18 cellular contexts compared by ENCODE assay signal in the genomic region with DNA sequence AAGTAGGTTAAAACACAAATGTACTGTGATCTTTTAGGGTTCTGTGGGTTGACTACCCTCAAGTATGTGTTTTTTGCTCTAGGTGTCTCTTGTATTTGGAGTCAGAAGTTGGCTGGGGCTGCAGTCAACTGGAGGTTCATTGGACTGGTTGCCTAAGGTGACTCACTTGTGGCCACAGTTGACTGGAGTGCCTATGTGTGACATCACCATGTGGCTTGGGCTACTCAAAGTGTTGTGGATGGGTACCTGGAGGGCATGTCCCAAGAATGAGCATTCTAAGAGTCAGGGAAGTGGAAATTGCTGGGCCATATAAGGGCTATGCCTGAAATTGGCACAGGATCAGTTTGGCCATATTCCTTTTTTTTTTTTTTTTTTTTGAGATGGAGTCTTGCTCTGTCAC. TPM values are rescaled to one million over a fixed set of nuclear protein-coding genes. Genes with fewer than 3 reads are reported as not detected.
DNase-seq lines count a peak whose midpoint lies in the region; FAIRE-seq and TF ChIP-seq lines count a peak whose summit lies in the region.
"Had no signal": no experiment of that assay in that cellular context is flagged by ENCODE, and none has a peak within 500 bp of the region (broad histone marks: within the 10 kb centered on the region; RNA-seq: fewer than 3 reads in every experiment).

No MANE protein-coding gene starts in this region.

- CTCF ChIA-PET in RWPE1 (lab: Yijun Ruan, JAX), result interaction anchor here (0.6 to 0.7 kb wide), 2 partner anchors 46 to 313 kb away, joined by 3 to 6 read pairs; no protein-coding TSS in a partner anchor

- H3K27me3 ChIP-seq in keratinocyte (ENCODE audit: control insufficient read depth, extremely low read depth, insufficient read depth, low read length), result no peaks in the 10 kb centered on the region
- H3K27me3 ChIP-seq: neutrophil, sigmoid colon had no signal

- H3K36me3 ChIP-seq in keratinocyte (ENCODE audit: control insufficient read depth in 2 of 2, extremely low read depth in 1 of 2, insufficient read depth in 2 of 2, low read length in 2 of 2), result peaks cover 0 to 5% of the 10 kb centered on the region in 2 experiments
- H3K36me3 ChIP-seq: neutrophil, sigmoid colon had no signal

- H3K4me1 ChIP-seq in keratinocyte (ENCODE audit: control insufficient read depth, extremely low read depth, insufficient read depth, low read length), result peaks cover 5% of the 10 kb centered on the region
- H3K4me1 ChIP-seq: Caco-2 had no signal

- no peaks in the 10 kb centered on the region for H4K20me1 ChIP-seq in keratinocyte (ENCODE audit: control insufficient read depth, extremely low read depth, insufficient read depth, low read length)

- DNase-seq in NCI-H2029 (lab: John Stamatoyannopoulos, UW), result peak; percentile 27
- no peak for DNase-seq in NCI-H2029 treated with DMSO at 0.1 percent for 48 hours (lab: John Stamatoyannopoulos, UW)
- peak; percentile 65 for DNase-seq in ELR (ENCODE audit: low read depth)
- peak; percentile 15 for DNase-seq in T-helper 2 cell treated with Interferon-gamma antibody and Interleukin-4, amounts not matched to agents 5 μg/mL and 100 μg/mL, for 36 hours (ENCODE audit: low spot score)
- DNase-seq in keratinocyte (ENCODE audit: low read depth, low spot score), result no peak
- no peak for DNase-seq in RWPE1 (ENCODE audit: low spot score)
- DNase-seq in NCI-H748 (lab: John Stamatoyannopoulos, UW; ENCODE audit: unreplicated experiment), result no peak
- DNase-seq in NAMALWA (ENCODE audit: low spot score), result no peak
- DNase-seq: Caco-2, foreskin melanocyte, H7, mesenchymal stem cell, NCI-H2171, sigmoid colon had no signal

- no peak overlapping the region for H3K4me2 ChIP-seq in keratinocyte (ENCODE audit: control insufficient read depth, extremely low read depth, insufficient read depth, low read depth, low read length)

- no peaks in the 10 kb centered on the region for H3K9me3 ChIP-seq in keratinocyte (ENCODE audit: control insufficient read depth, low read depth, low read length)
- H3K9me3 ChIP-seq: Caco-2, neutrophil, sigmoid colon had no signal

- no peak overlapping the region for H3K4me3 Mint-ChIP-seq in T-helper 2 cell treated with Interferon-gamma antibody and Interleukin-4, amounts not matched to agents 5 μg/mL and 100 μg/mL, for 36 hours
- H3K4me3 Mint-ChIP-seq: activated T-helper 1 cell treated with anti-CD3 and anti-CD28 coated beads, Interleukin-12 subunit alpha, Interleukin-12 subunit beta, Interleukin-2, Interleukin-4 antibody, amounts not matched to agents 30 ng/mL and 10 ng/mL and 1 ng/mL, durations not matched to agents 14 hours and 24 hours and 36 hours had no signal

- POLR2A ChIA-PET in RWPE1 (lab: Yijun Ruan, JAX; ENCODE audit: low non-redundant PET), result no interaction called here

- dilution Hi-C loops in keratinocyte (cut with MboI; ENCODE audit: extremely low pct_ligation_motif_present, low sequenced_read_pairs), result no loop called here

- H3K27ac Mint-ChIP-seq in T-helper 2 cell treated with Interferon-gamma antibody and Interleukin-4, amounts not matched to agents 5 μg/mL and 100 μg/mL, for 36 hours, result no peak overlapping the region
- H3K27ac Mint-ChIP-seq: activated T-helper 1 cell treated with anti-CD3 and anti-CD28 coated beads, Interleukin-12 subunit alpha, Interleukin-12 subunit beta, Interleukin-2, Interleukin-4 antibody, amounts not matched to agents 30 ng/mL and 10 ng/mL and 1 ng/mL, durations not matched to agents 14 hours and 24 hours and 36 hours had no signal

- H3K9me3 Mint-ChIP-seq in T-helper 2 cell treated with Interferon-gamma antibody and Interleukin-4, amounts not matched to agents 5 μg/mL and 100 μg/mL, for 36 hours, result no peaks in the 10 kb centered on the region
- H3K9me3 Mint-ChIP-seq: activated T-helper 1 cell treated with anti-CD3 and anti-CD28 coated beads, Interleukin-12 subunit alpha, Interleukin-12 subunit beta, Interleukin-2, Interleukin-4 antibody, amounts not matched to agents 30 ng/mL and 10 ng/mL and 1 ng/mL, durations not matched to agents 14 hours and 24 hours and 36 hours had no signal

- TF ChIP-seq CTCF in keratinocyte (optimal IDR thresholded peaks at IDR 0.05 in 1 of 3, IDR thresholded peaks at IDR 0.05 in 1 of 3, conservative IDR thresholded peaks at IDR 0.05 in 1 of 3; ENCODE audit: extremely low read depth in 1 of 3, insufficient read depth in 2 of 3, low read length in 3 of 3) (no peak), RWPE1 (conservative IDR thresholded peaks at IDR 0.05; ENCODE audit: low read depth) (no peak)

- H3K4me1 Mint-ChIP-seq in T-helper 2 cell treated with Interferon-gamma antibody and Interleukin-4, amounts not matched to agents 5 μg/mL and 100 μg/mL, for 36 hours (ENCODE audit: low read depth), result peaks cover 20% of the 10 kb centered on the region

- peaks cover 21% of the 10 kb centered on the region for H3K27me3 Mint-ChIP-seq in T-helper 2 cell treated with Interferon-gamma antibody and Interleukin-4, amounts not matched to agents 5 μg/mL and 100 μg/mL, for 36 hours (ENCODE audit: low read depth)

- H3K79me2 ChIP-seq in keratinocyte (ENCODE audit: control insufficient read depth, insufficient read depth, low read length), result peaks cover 11% of the 10 kb centered on the region

- H3K9ac ChIP-seq in keratinocyte (ENCODE audit: control insufficient read depth, extremely low read depth, insufficient read depth, low read length), result no peak overlapping the region

- H2AFZ ChIP-seq in keratinocyte (ENCODE audit: control insufficient read depth, low read length), result no peak overlapping the region

- peak; percentile 9 for FAIRE-seq in keratinocyte (lab: Jason Lieb, UNC)
- FAIRE-seq: A204.1 had no signal

- no peaks in the 10 kb centered on the region for H3K36me3 Mint-ChIP-seq in T-helper 2 cell treated with Interferon-gamma antibody and Interleukin-4, amounts not matched to agents 5 μg/mL and 100 μg/mL, for 36 hours (ENCODE audit: low read depth)

- H3K27ac ChIP-seq in keratinocyte (ENCODE audit: control insufficient read depth, insufficient read depth, low read length) (no peak overlapping the region), RWPE1 (no peak overlapping the region)
- H3K27ac ChIP-seq: neutrophil, sigmoid colon, VCaP had no signal

- no peaks in the 10 kb centered on the region for H3K9me1 ChIP-seq in keratinocyte (ENCODE audit: control insufficient read depth, extremely low read depth, insufficient read depth, low read length)

- H3K4me3 ChIP-seq in keratinocyte (ENCODE audit: control insufficient read depth in 2 of 3, extremely low read depth in 1 of 3, insufficient read depth in 2 of 3, low read depth in 1 of 3, low read length in 3 of 3), result no peak overlapping the region
- H3K4me3 ChIP-seq: sigmoid colon had no signal

RNA-seq across cellular contexts. Expression of a gene that starts 27.4 kb away (rescaled TPM):
- 6.6 to 9.4 TPM (median 9.0 TPM) in 3 replicates for polyA plus RNA-seq in keratinocyte
- 6.4 TPM for polyA plus RNA-seq in keratinocyte (2011; ENCODE audit: low read depth)
- polyA plus RNA-seq in keratinocyte (2011; cell fraction: cytosol; rRNA removed), result 5.8 and 8.0 TPM in 2 replicates
- polyA plus RNA-seq in keratinocyte (2011; cell fraction: nucleus; rRNA removed), result 17.7 and 18.7 TPM in 2 replicates
- polyA plus RNA-seq in keratinocyte (2012; ENCODE audit: low replicate concordance), result 4.7 and 8.2 TPM in 2 replicates
- polyA minus RNA-seq in keratinocyte, result 8.5 to 19.3 TPM (median 14.0 TPM) in 3 replicates
- polyA minus RNA-seq in keratinocyte (2011; cell fraction: cytosol; rRNA and poly(A)+ RNA removed), result 8.4 TPM
- polyA minus RNA-seq in keratinocyte (2011; cell fraction: nucleus; rRNA and poly(A)+ RNA removed), result 11.0 and 23.2 TPM in 2 replicates

RNA-seq across cellular contexts. Expression of a gene that starts 60.0 kb away (rescaled TPM):
- 11.6 to 22.0 TPM (median 17.5 TPM) in 3 replicates for polyA plus RNA-seq in keratinocyte
- 9.3 TPM for polyA plus RNA-seq in keratinocyte (2011; ENCODE audit: low read depth)
- polyA plus RNA-seq in keratinocyte (2011; cell fraction: cytosol; rRNA removed), result 10.7 and 20.6 TPM in 2 replicates
- 10.9 and 14.9 TPM in 2 replicates for polyA plus RNA-seq in keratinocyte (2011; cell fraction: nucleus; rRNA removed)
- polyA plus RNA-seq in keratinocyte (2012; ENCODE audit: low replicate concordance), result 9.0 and 14.0 TPM in 2 replicates
- polyA minus RNA-seq in keratinocyte, result 8.2 to 25.2 TPM (median 10.9 TPM) in 3 replicates
- polyA minus RNA-seq in keratinocyte (2011; cell fraction: cytosol; rRNA and poly(A)+ RNA removed), result 10.7 TPM
- polyA minus RNA-seq in keratinocyte (2011; cell fraction: nucleus; rRNA and poly(A)+ RNA removed), result 4.5 and 9.8 TPM in 2 replicates

Comparison
In these comparisons a context has a peak if more than half of its experiments do, and no peak if none do; other contexts are left out.
1. DNase-seq: peak in NCI-H2029 (single experiment), ELR (single experiment) and T-helper 2 cell treated with Interferon-gamma antibody and Interleukin-4, amounts not matched to agents 5 μg/mL and 100 μg/mL, for 36 hours (single experiment); none in NCI-H2029 treated with DMSO at 0.1 percent for 48 hours (single experiment), keratinocyte (single experiment), RWPE1 (single experiment), NCI-H748 (single experiment) and NAMALWA (single experiment).